Comparison of ENCODE assay signal across 1 cellular context in the genomic region with DNA sequence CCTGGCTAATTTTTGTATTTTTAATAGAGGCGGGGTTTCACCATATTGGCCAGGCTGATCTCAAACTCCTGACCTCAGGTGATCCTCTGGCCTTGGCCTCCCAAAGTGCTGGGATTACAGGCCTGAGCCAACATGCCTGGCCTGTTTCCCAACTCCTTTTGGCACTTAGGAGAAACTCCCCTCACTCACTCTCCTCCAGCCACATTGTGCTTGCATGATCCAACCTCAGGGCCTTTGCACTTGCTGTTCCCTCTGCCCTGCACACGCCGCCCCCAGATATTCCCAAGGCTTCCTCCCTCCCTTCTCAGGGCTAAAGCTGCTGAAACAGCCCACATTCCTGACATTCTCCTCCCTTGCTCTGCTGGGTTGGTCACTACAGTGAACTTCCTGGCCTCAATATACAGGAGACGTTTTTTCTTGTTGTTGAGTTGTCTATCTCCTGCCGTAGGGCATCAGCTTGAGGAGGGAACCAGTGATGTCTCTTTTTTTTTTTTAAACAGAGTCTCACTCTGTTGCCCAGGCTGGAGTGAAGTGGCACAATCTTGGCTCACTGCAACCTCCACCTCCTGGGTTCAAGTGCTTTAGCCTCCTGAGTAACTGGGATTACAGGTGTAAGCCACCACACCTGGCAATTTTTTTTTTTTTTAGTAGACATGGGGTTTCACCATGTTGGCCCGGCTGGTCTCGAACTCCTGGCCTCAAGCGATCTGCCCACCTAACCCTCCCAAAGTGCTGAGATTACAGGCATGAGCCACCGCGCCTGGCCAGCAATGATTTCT.
A peak's percentile ranks its signal among the peaks of the same experiment; 100 is the strongest.
TF ChIP-seq lines count a peak whose summit lies in the region.
"Not testable (repeated sequence)": the region's sequence is repeated elsewhere in the genome, so short reads cannot be mapped to it uniquely, and the experiment has no call there.

No MANE protein-coding gene starts in this region.

TF ChIP-seq in HepG2, 621 proteins besides CTCF, POLR2A, EP300 and RAD21 (continued from another document and continues in another):
- TF ChIP-seq, protein P1, sequence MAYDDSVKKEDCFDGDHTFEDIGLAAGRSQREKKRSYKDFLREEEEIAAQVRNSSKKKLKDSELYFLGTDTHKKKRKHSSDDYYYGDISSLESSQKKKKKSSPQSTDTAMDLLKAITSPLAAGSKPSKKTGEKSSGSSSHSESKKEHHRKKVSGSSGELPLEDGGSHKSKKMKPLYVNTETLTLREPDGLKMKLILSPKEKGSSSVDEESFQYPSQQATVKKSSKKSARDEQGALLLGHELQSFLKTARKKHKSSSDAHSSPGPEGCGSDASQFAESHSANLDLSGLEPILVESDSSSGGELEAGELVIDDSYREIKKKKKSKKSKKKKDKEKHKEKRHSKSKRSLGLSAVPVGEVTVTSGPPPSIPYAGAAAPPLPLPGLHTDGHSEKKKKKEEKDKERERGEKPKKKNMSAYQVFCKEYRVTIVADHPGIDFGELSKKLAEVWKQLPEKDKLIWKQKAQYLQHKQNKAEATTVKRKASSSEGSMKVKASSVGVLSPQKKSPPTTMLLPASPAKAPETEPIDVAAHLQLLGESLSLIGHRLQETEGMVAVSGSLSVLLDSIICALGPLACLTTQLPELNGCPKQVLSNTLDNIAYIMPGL (CRISPR knock-in tag; IDR thresholded peaks at IDR 0.05; ENCODE audit: borderline replicate concordance in 1 of 2, low read depth in 1 of 2) = peak in 1 of 2 experiments; percentile 49; a peak in 1 of 4 replicates
- TF ChIP-seq SP5 (CRISPR knock-in tag; IDR thresholded peaks at IDR 0.05; ENCODE audit: borderline replicate concordance, low read depth) (peak; percentile 55; the same call in 1 of the 2 replicates), ZNF605 (CRISPR knock-in tag; IDR thresholded peaks at IDR 0.05) (peak; percentile 64; the same call in 1 of the 2 replicates), ETV5 (CRISPR knock-in tag; IDR thresholded peaks at IDR 0.05; ENCODE audit: borderline replicate concordance) (peak; percentile 54; the same call in 1 of the 2 replicates), ATF7 (CRISPR knock-in tag; IDR thresholded peaks at IDR 0.05) (0 out of 2 replicates have a peak, but pooled peaks have one; percentile 54), CREM (IDR thresholded peaks at IDR 0.05) (0 out of 2 replicates have a peak, but pooled peaks have one; percentile 12), ZMYM3 (CRISPR knock-in tag; IDR thresholded peaks at IDR 0.05) (peak; percentile 100), HNF4A (CRISPR knock-in tag; IDR thresholded peaks at IDR 0.05) (peak; percentile 53), ZNF891 (CRISPR knock-in tag; IDR thresholded peaks at IDR 0.05) (peak; percentile 80; the same call in 1 of the 2 replicates), FOXP1 (CRISPR knock-in tag; IDR thresholded peaks at IDR 0.05) (0 out of 2 replicates have a peak, but pooled peaks have one; percentile 7), GATA4 (IDR thresholded peaks at IDR 0.05; ENCODE audit: borderline replicate concordance, low read depth) (0 out of 2 replicates have a peak, but pooled peaks have one; percentile 42), GATAD2A (CRISPR knock-in tag; IDR thresholded peaks at IDR 0.05) (peak; percentile 30; the same call in 1 of the 2 replicates), POGZ (CRISPR knock-in tag; IDR thresholded peaks at IDR 0.05) (peak; percentile 71), HOXA3 (CRISPR knock-in tag; IDR thresholded peaks at IDR 0.05) (peak; percentile 51; the same call in 1 of the 2 replicates), ERF (CRISPR knock-in tag; IDR thresholded peaks at IDR 0.05) (peak; percentile 76), ZNF614 (CRISPR knock-in tag; IDR thresholded peaks at IDR 0.05; ENCODE audit: borderline replicate concordance) (peak; percentile 38; the same call in 1 of the 2 replicates), SALL1 (CRISPR knock-in tag; IDR thresholded peaks at IDR 0.05) (peak; percentile 72), SOX6 (CRISPR knock-in tag; IDR thresholded peaks at IDR 0.05) (peak; percentile 42), KDM1A (CRISPR knock-in tag; IDR thresholded peaks at IDR 0.05) (peak; percentile 99), SP1 (CRISPR knock-in tag; IDR thresholded peaks at IDR 0.05) (peak; percentile 33; the same call in 1 of the 2 replicates), TEAD3 (CRISPR knock-in tag; optimal IDR thresholded peaks at IDR 0.05; ENCODE audit: borderline replicate concordance) (peak; percentile 100), ZNF331 (CRISPR knock-in tag; IDR thresholded peaks at IDR 0.05) (peak; percentile 43; the same call in 1 of the 2 replicates), ZKSCAN8 (CRISPR knock-in tag; IDR thresholded peaks at IDR 0.05; ENCODE audit: borderline replicate concordance) (peak; percentile 76; the same call in 1 of the 2 replicates), IRF2 (CRISPR knock-in tag; IDR thresholded peaks at IDR 0.05) (peak; percentile 17; the same call in 1 of the 2 replicates), MTA1 (CRISPR knock-in tag; IDR thresholded peaks at IDR 0.05; ENCODE audit: borderline replicate concordance) (peak; percentile 65; the same call in 1 of the 2 replicates), MEF2D (CRISPR knock-in tag; IDR thresholded peaks at IDR 0.05) (peak; percentile 58; the same call in 1 of the 2 replicates), MYC (CRISPR knock-in tag; IDR thresholded peaks at IDR 0.05; ENCODE audit: borderline replicate concordance) (peak; percentile 15; the same call in 1 of the 2 replicates), ISL2 (CRISPR knock-in tag; IDR thresholded peaks at IDR 0.05) (0 out of 2 replicates have a peak, but pooled peaks have one; percentile 27), DPF2 (CRISPR knock-in tag; IDR thresholded peaks at IDR 0.05; ENCODE audit: borderline replicate concordance, low read depth) (peak; percentile 80), ELF3 (CRISPR knock-in tag; IDR thresholded peaks at IDR 0.05) (peak; percentile 70), THAP11 (CRISPR knock-in tag; IDR thresholded peaks at IDR 0.05) (0 out of 2 replicates have a peak, but pooled peaks have one; percentile 22)
- TF ChIP-seq ATF7 (IDR thresholded peaks at IDR 0.05); CREM (CRISPR knock-in tag; IDR thresholded peaks at IDR 0.05); FOXP1 (IDR thresholded peaks at IDR 0.05); SOX6 (IDR thresholded peaks at IDR 0.05); SP1 (IDR thresholded peaks at IDR 0.05): not testable (repeated sequence)
- TF ChIP-seq, protein P2, sequence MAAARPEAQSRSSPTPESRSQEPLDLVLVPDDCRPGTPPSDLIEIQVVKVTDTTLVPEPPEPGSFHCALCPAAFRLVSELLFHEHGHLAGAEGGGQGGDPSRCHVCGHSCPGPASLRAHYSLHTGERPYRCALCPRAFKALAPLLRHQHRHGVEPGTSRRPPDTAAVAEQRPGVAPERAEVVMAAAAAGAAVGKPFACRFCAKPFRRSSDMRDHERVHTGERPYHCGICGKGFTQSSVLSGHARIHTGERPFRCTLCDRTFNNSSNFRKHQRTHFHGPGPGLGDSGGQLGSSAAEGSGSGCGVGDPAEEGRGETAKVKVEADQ (CRISPR knock-in tag; IDR thresholded peaks at IDR 0.05; ENCODE audit: borderline replicate concordance) = peak; percentile 80; the same call in 1 of the 2 replicates
- TF ChIP-seq, protein P3, sequence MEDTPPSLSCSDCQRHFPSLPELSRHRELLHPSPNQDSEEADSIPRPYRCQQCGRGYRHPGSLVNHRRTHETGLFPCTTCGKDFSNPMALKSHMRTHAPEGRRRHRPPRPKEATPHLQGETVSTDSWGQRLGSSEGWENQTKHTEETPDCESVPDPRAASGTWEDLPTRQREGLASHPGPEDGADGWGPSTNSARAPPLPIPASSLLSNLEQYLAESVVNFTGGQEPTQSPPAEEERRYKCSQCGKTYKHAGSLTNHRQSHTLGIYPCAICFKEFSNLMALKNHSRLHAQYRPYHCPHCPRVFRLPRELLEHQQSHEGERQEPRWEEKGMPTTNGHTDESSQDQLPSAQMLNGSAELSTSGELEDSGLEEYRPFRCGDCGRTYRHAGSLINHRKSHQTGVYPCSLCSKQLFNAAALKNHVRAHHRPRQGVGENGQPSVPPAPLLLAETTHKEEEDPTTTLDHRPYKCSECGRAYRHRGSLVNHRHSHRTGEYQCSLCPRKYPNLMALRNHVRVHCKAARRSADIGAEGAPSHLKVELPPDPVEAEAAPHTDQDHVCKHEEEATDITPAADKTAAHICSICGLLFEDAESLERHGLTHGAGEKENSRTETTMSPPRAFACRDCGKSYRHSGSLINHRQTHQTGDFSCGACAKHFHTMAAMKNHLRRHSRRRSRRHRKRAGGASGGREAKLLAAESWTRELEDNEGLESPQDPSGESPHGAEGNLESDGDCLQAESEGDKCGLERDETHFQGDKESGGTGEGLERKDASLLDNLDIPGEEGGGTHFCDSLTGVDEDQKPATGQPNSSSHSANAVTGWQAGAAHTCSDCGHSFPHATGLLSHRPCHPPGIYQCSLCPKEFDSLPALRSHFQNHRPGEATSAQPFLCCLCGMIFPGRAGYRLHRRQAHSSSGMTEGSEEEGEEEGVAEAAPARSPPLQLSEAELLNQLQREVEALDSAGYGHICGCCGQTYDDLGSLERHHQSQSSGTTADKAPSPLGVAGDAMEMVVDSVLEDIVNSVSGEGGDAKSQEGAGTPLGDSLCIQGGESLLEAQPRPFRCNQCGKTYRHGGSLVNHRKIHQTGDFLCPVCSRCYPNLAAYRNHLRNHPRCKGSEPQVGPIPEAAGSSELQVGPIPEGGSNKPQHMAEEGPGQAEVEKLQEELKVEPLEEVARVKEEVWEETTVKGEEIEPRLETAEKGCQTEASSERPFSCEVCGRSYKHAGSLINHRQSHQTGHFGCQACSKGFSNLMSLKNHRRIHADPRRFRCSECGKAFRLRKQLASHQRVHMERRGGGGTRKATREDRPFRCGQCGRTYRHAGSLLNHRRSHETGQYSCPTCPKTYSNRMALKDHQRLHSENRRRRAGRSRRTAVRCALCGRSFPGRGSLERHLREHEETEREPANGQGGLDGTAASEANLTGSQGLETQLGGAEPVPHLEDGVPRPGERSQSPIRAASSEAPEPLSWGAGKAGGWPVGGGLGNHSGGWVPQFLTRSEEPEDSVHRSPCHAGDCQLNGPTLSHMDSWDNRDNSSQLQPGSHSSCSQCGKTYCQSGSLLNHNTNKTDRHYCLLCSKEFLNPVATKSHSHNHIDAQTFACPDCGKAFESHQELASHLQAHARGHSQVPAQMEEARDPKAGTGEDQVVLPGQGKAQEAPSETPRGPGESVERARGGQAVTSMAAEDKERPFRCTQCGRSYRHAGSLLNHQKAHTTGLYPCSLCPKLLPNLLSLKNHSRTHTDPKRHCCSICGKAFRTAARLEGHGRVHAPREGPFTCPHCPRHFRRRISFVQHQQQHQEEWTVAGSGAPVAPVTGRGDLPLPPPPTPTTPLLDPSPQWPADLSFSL (CRISPR knock-in tag; IDR thresholded peaks at IDR 0.05) = 0 out of 2 replicates have a peak, but pooled peaks have one; percentile 46
- TF ChIP-seq, protein P4, sequence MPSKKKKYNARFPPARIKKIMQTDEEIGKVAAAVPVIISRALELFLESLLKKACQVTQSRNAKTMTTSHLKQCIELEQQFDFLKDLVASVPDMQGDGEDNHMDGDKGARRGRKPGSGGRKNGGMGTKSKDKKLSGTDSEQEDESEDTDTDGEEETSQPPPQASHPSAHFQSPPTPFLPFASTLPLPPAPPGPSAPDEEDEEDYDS (CRISPR knock-in tag; IDR thresholded peaks at IDR 0.05) = 0 out of 2 replicates have a peak, but pooled peaks have one; percentile 14
- TF ChIP-seq, protein P5, sequence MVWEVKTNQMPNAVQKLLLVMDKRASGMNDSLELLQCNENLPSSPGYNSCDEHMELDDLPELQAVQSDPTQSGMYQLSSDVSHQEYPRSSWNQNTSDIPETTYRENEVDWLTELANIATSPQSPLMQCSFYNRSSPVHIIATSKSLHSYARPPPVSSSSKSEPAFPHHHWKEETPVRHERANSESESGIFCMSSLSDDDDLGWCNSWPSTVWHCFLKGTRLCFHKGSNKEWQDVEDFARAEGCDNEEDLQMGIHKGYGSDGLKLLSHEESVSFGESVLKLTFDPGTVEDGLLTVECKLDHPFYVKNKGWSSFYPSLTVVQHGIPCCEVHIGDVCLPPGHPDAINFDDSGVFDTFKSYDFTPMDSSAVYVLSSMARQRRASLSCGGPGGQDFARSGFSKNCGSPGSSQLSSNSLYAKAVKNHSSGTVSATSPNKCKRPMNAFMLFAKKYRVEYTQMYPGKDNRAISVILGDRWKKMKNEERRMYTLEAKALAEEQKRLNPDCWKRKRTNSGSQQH (CRISPR knock-in tag; IDR thresholded peaks at IDR 0.05; ENCODE audit: low read depth) = peak; percentile 47; the same call in 1 of the 2 replicates
- TF ChIP-seq, protein P6, sequence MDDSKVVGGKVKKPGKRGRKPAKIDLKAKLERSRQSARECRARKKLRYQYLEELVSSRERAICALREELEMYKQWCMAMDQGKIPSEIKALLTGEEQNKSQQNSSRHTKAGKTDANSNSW (CRISPR knock-in tag; IDR thresholded peaks at IDR 0.05; ENCODE audit: borderline replicate concordance) = 0 out of 2 replicates have a peak, but pooled peaks have one; percentile 51
- TF ChIP-seq, protein P7, sequence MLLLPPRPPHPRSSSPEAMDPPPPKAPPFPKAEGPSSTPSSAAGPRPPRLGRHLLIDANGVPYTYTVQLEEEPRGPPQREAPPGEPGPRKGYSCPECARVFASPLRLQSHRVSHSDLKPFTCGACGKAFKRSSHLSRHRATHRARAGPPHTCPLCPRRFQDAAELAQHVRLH (CRISPR knock-in tag; IDR thresholded peaks at IDR 0.05; ENCODE audit: borderline replicate concordance, low read depth) = 0 out of 2 replicates have a peak, but pooled peaks have one; percentile 79
- TF ChIP-seq, protein P8, sequence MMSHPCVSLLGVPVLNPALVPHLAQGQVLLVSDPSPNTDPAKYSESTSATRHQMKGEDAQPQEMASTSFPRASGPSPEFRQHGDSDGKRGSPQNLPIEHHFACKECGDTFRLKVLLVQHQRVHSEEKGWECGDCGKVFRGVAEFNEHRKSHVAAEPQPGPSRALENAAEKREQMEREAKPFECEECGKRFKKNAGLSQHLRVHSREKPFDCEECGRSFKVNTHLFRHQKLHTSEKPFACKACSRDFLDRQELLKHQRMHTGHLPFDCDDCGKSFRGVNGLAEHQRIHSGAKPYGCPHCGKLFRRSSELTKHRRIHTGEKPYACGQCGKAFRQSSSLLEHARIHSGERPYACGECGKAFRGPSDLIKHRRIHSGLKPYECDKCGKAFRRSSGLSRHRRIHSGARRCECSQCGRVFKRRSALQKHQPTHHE (CRISPR knock-in tag; IDR thresholded peaks at IDR 0.05; ENCODE audit: borderline replicate concordance) = 0 out of 2 replicates have a peak, but pooled peaks have one; percentile 21
- TF ChIP-seq, protein P9, sequence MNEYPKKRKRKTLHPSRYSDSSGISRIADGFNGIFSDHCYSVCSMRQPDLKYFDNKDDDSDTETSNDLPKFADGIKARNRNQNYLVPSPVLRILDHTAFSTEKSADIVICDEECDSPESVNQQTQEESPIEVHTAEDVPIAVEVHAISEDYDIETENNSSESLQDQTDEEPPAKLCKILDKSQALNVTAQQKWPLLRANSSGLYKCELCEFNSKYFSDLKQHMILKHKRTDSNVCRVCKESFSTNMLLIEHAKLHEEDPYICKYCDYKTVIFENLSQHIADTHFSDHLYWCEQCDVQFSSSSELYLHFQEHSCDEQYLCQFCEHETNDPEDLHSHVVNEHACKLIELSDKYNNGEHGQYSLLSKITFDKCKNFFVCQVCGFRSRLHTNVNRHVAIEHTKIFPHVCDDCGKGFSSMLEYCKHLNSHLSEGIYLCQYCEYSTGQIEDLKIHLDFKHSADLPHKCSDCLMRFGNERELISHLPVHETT (CRISPR knock-in tag; conservative IDR thresholded peaks at IDR 0.05) = peak; percentile 59; the same call in 1 of the 2 replicates
- TF ChIP-seq, protein P10, sequence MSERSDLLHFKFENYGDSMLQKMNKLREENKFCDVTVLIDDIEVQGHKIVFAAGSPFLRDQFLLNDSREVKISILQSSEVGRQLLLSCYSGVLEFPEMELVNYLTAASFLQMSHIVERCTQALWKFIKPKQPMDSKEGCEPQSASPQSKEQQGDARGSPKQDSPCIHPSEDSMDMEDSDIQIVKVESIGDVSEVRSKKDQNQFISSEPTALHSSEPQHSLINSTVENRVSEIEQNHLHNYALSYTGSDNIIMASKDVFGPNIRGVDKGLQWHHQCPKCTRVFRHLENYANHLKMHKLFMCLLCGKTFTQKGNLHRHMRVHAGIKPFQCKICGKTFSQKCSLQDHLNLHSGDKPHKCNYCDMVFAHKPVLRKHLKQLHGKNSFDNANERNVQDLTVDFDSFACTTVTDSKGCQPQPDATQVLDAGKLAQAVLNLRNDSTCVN (CRISPR knock-in tag; IDR thresholded peaks at IDR 0.05; ENCODE audit: borderline replicate concordance) = peak; percentile 39; the same call in 1 of the 2 replicates
